14 cellular contexts compared by ENCODE assay signal in genomic region chr5:36948041-36948440, GRCh38.
DNase-seq lines count a peak whose midpoint lies in the region; ATAC-seq and TF ChIP-seq lines count a peak whose summit lies in the region.
"Had no signal": no experiment of that assay in that cellular context is flagged by ENCODE, and none has a peak within 500 bp of the region (broad histone marks: within the 10 kb centered on the region; RNA-seq: fewer than 3 reads in every experiment).

No MANE protein-coding gene starts in this region.

- peak overlapping the region; percentile 57 for H3K4me2 ChIP-seq in mammary epithelial cell (ENCODE audit: insufficient read depth, low read depth, low read length)

- H3K9me3 ChIP-seq in mammary epithelial cell (replicated peaks; ENCODE audit: insufficient read depth, low read length): no peaks in the 10 kb centered on the region
- H3K9me3 ChIP-seq in breast epithelium: no peaks in the 10 kb centered on the region
- no peaks in the 10 kb centered on the region for H3K9me3 ChIP-seq in heart right ventricle
- H3K9me3 ChIP-seq: neutrophil had no signal

- H4K20me1 ChIP-seq in mammary epithelial cell (ENCODE audit: insufficient read depth, low read length): no peaks in the 10 kb centered on the region

- H3K9ac ChIP-seq in mammary epithelial cell (ENCODE audit: insufficient read depth, low read length): no peak overlapping the region

- H3K27me3 ChIP-seq in mammary epithelial cell (ENCODE audit: insufficient read depth, low read length) (no peaks in the 10 kb centered on the region), breast epithelium (no peaks in the 10 kb centered on the region), heart right ventricle (no peaks in the 10 kb centered on the region)
- H3K27me3 ChIP-seq: neutrophil had no signal

- H2AFZ ChIP-seq in mammary epithelial cell (ENCODE audit: low read depth, low read length): no peak overlapping the region

- ATAC-seq in HG03457 (IDR thresholded peaks at IDR 0.05; ENCODE audit: unreplicated experiment): no peak
- ATAC-seq in heart right ventricle: no peak
- ATAC-seq in GM19397 (IDR thresholded peaks at IDR 0.05; ENCODE audit: unreplicated experiment): no peak
- ATAC-seq: stimulated activated naive CD8-positive, alpha-beta T cell treated with anti-CD3 and anti-CD28 coated beads, Interleukin-15, amount 100 ng/mL, for 72 hours had no signal

- in situ Hi-C loops in mammary epithelial cell (cut with MboI; ENCODE audit: low sequenced_read_pairs in 2 of 2) (no loop called here), SK-MEL-5 (cut with HindIII; ENCODE audit: low pct_unique_long_range_greater_than_20kb, low sequenced_read_pairs) (no loop called here)

- peaks cover 29% of the 10 kb centered on the region for H3K4me1 ChIP-seq in mammary epithelial cell (ENCODE audit: insufficient read depth, low read length)
- H3K4me1 ChIP-seq in breast epithelium: peaks cover 0 to 7% of the 10 kb centered on the region in 2 donors
- peaks cover 5 to 81% (median 57%) of the 10 kb centered on the region in 9 donors for H3K4me1 ChIP-seq in heart right ventricle

- TF ChIP-seq CTCF in mammary epithelial cell (conservative IDR thresholded peaks at IDR 0.05 in 1 of 2, IDR thresholded peaks at IDR 0.05 in 1 of 2; ENCODE audit: extremely low read depth in 1 of 2, insufficient read depth in 1 of 2, low read depth in 1 of 2, low read length in 2 of 2) (no peak), breast epithelium (IDR thresholded peaks at IDR 0.05) (no peak), fibroblast of the aortic adventitia (IDR thresholded peaks at IDR 0.05; ENCODE audit: insufficient read depth, low read length) (no peak), heart right ventricle (IDR thresholded peaks at IDR 0.05) (no peak)

- H3K79me2 ChIP-seq in mammary epithelial cell (ENCODE audit: insufficient read depth, low read length): peaks cover 97% of the 10 kb centered on the region

- dilution Hi-C loops in mammary epithelial cell (cut with HindIII; ENCODE audit: low sequenced_read_pairs): no loop called here

- H3K4me3 ChIP-seq in mammary epithelial cell (replicated peaks in 1 of 3; ENCODE audit: insufficient read depth in 1 of 3, low read depth in 2 of 3, low read length in 3 of 3) (no peak overlapping the region), breast epithelium (no peak overlapping the region), fibroblast of the aortic adventitia (ENCODE audit: low read depth, low read length) (no peak overlapping the region), heart right ventricle (no peak overlapping the region)
- H3K4me3 ChIP-seq: coronary artery had no signal

- H3K36me3 ChIP-seq in mammary epithelial cell (ENCODE audit: insufficient read depth, low read length) (no peaks in the 10 kb centered on the region), breast epithelium (no peaks in the 10 kb centered on the region), heart right ventricle (no peaks in the 10 kb centered on the region)
- H3K36me3 ChIP-seq: neutrophil had no signal

- DNase-seq in mammary epithelial cell (peak; percentile 49), breast epithelium (ENCODE audit: low spot score in 2 of 2) (no peak), SK-MEL-5 (ENCODE audit: low read depth, low spot score) (peak; percentile 31), fibroblast of the aortic adventitia (ENCODE audit: low read depth) (peak; percentile 43), heart right ventricle (no peak)
- no peak for DNase-seq in stimulated activated CD4-positive, alpha-beta T cell treated with anti-CD3 and anti-CD28 coated beads, Interleukin-1b, Interleukin-23, amount 100 ng/mL, for 48 hours
- DNase-seq: activated CD4-positive, alpha-beta T cell treated with anti-CD3 and anti-CD28 coated beads, Interleukin-2, amount 10 ng/mL, durations not matched to agents 7 days and 5 days; GOT3; NCI-H1092 treated with DMSO at 0.1 percent for 48 hours; stimulated activated naive CD8-positive, alpha-beta T cell treated with anti-CD3 and anti-CD28 coated beads, Interleukin-15, amount 100 ng/mL, for 72 hours had no signal

- CTCF ChIA-PET in mammary epithelial cell (lab: Charles Lee; ENCODE audit: low non-redundant PET): no interaction called here

- H3K27ac ChIP-seq in mammary epithelial cell (ENCODE audit: insufficient read depth, low read depth, low read length) (peak overlapping the region; percentile 22), breast epithelium (no peak overlapping the region), heart right ventricle (no peak overlapping the region)
- H3K27ac ChIP-seq: coronary artery, neutrophil had no signal

- no TSS peak for BruUV-seq in mammary epithelial cell (replicated peaks; lab: Mats Ljungman, UMichigan)

- intact Hi-C loops in mammary epithelial cell (cut with micrococcal nuclease): no loop called here
- intact Hi-C loops in breast epithelium (cut with DNase I; ENCODE audit: low total_unique reads): no loop called here
- intact Hi-C loops in heart right ventricle (cut with DNase I): loop anchor here in 3 of 10 donors (10.0 kb wide), 2 partner anchors 73 to 203 kb away; partner anchors contain the start of gene NIPBL (in 2 of the 3)

- no peak for TF ChIP-seq POLR2A in breast epithelium (IDR thresholded peaks at IDR 0.05)

Comparison
In these comparisons a context has a peak if more than half of its experiments do, and no peak if none do; other contexts are left out.
1. DNase-seq: peak in mammary epithelial cell (single experiment), SK-MEL-5 (single experiment) and fibroblast of the aortic adventitia (single experiment); none in breast epithelium (0 of 2), heart right ventricle (0 of 2) and stimulated activated CD4-positive, alpha-beta T cell treated with anti-CD3 and anti-CD28 coated beads, Interleukin-1b, Interleukin-23, amount 100 ng/mL, for 48 hours (single experiment).